In the genomic region with DNA sequence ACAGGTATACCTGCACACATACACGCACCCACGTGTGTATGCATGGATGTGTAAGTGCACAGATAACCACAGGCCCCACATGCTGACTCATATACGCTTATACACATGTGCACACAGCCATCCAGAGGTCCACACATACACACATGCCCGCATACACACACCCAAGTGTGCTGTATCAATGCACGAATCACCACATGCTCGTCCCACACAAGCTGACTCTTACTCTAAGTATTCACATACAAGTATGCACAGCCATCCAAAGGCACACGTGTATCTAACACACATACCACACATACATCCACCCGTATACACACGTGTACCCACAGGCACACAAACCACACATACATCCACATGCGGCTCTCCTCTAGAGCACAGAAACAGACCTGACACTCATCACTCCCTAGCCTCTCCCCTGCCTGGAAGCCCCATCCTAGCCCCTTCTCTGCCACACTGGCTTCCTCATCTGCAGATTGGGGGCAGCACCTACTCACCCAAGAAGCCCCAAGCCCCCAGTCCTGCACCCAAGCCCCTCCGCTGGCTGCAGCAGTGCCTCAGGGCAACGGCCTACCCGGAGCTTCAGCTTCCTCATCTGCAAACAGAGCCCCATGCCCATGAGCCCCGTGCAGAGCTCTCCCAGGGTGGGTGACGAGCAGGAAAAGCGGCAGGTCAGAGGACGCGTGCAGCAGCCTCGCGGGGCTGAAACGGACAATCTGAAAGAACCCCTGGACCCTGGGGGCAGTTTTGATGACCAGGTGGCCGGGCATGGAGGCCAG, we compare ENCODE assay signal across 2 cellular contexts.
TF ChIP-seq lines count a peak whose summit lies in the region.

No MANE protein-coding gene starts in this region.

TF ChIP-seq in WTC11, 78 proteins besides CTCF, POLR2A, EP300 and RAD21 (continued from another document and continues in another):
- TF ChIP-seq, protein P1, sequence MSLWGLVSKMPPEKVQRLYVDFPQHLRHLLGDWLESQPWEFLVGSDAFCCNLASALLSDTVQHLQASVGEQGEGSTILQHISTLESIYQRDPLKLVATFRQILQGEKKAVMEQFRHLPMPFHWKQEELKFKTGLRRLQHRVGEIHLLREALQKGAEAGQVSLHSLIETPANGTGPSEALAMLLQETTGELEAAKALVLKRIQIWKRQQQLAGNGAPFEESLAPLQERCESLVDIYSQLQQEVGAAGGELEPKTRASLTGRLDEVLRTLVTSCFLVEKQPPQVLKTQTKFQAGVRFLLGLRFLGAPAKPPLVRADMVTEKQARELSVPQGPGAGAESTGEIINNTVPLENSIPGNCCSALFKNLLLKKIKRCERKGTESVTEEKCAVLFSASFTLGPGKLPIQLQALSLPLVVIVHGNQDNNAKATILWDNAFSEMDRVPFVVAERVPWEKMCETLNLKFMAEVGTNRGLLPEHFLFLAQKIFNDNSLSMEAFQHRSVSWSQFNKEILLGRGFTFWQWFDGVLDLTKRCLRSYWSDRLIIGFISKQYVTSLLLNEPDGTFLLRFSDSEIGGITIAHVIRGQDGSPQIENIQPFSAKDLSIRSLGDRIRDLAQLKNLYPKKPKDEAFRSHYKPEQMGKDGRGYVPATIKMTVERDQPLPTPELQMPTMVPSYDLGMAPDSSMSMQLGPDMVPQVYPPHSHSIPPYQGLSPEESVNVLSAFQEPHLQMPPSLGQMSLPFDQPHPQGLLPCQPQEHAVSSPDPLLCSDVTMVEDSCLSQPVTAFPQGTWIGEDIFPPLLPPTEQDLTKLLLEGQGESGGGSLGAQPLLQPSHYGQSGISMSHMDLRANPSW (CRISPR knock-in tag; conservative IDR thresholded peaks at IDR 0.05; ENCODE audit: low read depth), result no peak
- TF ChIP-seq GTF2I (CRISPR knock-in tag; conservative IDR thresholded peaks at IDR 0.05) (no peak), MYBL2 (CRISPR knock-in tag; IDR thresholded peaks at IDR 0.05) (no peak), ATF1 (CRISPR knock-in tag; IDR thresholded peaks at IDR 0.05) (no peak), IRF2 (CRISPR knock-in tag; IDR thresholded peaks at IDR 0.05; ENCODE audit: borderline replicate concordance, low read depth) (no peak), RORB (CRISPR knock-in tag; IDR thresholded peaks at IDR 0.05) (no peak)
- TF ChIP-seq, protein P2, sequence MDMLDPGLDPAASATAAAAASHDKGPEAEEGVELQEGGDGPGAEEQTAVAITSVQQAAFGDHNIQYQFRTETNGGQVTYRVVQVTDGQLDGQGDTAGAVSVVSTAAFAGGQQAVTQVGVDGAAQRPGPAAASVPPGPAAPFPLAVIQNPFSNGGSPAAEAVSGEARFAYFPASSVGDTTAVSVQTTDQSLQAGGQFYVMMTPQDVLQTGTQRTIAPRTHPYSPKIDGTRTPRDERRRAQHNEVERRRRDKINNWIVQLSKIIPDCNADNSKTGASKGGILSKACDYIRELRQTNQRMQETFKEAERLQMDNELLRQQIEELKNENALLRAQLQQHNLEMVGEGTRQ (CRISPR knock-in tag; IDR thresholded peaks at IDR 0.05), result no peak
- TF ChIP-seq, protein P3, sequence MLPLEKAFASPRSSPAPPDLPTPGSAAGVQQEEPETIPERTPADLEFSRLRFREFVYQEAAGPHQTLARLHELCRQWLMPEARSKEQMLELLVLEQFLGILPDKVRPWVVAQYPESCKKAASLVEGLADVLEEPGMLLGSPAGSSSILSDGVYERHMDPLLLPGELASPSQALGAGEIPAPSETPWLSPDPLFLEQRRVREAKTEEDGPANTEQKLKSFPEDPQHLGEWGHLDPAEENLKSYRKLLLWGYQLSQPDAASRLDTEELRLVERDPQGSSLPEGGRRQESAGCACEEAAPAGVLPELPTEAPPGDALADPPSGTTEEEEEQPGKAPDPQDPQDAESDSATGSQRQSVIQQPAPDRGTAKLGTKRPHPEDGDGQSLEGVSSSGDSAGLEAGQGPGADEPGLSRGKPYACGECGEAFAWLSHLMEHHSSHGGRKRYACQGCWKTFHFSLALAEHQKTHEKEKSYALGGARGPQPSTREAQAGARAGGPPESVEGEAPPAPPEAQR (CRISPR knock-in tag; IDR thresholded peaks at IDR 0.05), result no peak
- TF ChIP-seq, protein P4, sequence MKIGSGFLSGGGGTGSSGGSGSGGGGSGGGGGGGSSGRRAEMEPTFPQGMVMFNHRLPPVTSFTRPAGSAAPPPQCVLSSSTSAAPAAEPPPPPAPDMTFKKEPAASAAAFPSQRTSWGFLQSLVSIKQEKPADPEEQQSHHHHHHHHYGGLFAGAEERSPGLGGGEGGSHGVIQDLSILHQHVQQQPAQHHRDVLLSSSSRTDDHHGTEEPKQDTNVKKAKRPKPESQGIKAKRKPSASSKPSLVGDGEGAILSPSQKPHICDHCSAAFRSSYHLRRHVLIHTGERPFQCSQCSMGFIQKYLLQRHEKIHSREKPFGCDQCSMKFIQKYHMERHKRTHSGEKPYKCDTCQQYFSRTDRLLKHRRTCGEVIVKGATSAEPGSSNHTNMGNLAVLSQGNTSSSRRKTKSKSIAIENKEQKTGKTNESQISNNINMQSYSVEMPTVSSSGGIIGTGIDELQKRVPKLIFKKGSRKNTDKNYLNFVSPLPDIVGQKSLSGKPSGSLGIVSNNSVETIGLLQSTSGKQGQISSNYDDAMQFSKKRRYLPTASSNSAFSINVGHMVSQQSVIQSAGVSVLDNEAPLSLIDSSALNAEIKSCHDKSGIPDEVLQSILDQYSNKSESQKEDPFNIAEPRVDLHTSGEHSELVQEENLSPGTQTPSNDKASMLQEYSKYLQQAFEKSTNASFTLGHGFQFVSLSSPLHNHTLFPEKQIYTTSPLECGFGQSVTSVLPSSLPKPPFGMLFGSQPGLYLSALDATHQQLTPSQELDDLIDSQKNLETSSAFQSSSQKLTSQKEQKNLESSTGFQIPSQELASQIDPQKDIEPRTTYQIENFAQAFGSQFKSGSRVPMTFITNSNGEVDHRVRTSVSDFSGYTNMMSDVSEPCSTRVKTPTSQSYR (CRISPR knock-in tag; IDR thresholded peaks at IDR 0.05), result no peak

TF ChIP-seq in SK-N-SH, 30 proteins besides CTCF, POLR2A, EP300 and RAD21 (continued from another document):
- TF ChIP-seq SMC3 (IDR thresholded peaks at IDR 0.05; ENCODE audit: low read depth, low read length), result no peak
- TF ChIP-seq POLR2AphosphoS5 (IDR thresholded peaks at IDR 0.05; ENCODE audit: low read depth, low read length), result no peak
- TF ChIP-seq, protein P5, sequence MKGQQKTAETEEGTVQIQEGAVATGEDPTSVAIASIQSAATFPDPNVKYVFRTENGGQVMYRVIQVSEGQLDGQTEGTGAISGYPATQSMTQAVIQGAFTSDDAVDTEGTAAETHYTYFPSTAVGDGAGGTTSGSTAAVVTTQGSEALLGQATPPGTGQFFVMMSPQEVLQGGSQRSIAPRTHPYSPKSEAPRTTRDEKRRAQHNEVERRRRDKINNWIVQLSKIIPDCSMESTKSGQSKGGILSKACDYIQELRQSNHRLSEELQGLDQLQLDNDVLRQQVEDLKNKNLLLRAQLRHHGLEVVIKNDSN (IDR thresholded peaks at IDR 0.05; ENCODE audit: borderline replicate concordance, low read depth), result no peak
- no peak for TF ChIP-seq MEF2A (IDR thresholded peaks at IDR 0.05; ENCODE audit: borderline replicate concordance, low read depth)
- no peak for TF ChIP-seq NFIC (IDR thresholded peaks at IDR 0.05; ENCODE audit: borderline replicate concordance)
- TF ChIP-seq RFX5 (IDR thresholded peaks at IDR 0.05; ENCODE audit: low read length), result no peak
- TF ChIP-seq FOSL2 (IDR thresholded peaks at IDR 0.05; ENCODE audit: borderline replicate concordance, low read depth), result no peak
